ENCODE assay signal across 8 cellular contexts in the genomic region with DNA sequence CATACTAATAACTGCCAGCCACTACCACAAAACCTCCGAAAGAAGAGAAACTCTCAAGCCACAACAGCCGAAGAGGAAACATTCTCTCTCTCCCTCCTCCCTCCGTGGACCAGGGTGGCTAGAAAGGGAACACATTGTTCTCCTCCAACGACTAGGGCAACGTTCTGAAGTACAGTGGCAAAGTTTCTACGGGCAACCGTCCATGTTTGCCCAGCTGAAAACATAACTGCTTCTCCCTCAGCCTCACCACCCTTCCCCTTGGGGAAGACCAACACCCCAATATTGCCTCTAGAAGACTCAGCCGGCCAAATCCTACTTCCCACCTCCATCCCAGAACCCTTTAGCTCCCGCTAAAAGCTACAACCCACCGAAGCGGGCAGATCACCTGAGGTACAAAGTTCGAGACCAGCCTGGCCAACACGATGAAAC. TPM values are rescaled to one million over a fixed set of nuclear protein-coding genes. Genes with fewer than 3 reads are reported as not detected.
DNase-seq lines count a peak whose midpoint lies in the region; ATAC-seq and TF ChIP-seq lines count a peak whose summit lies in the region.

No MANE protein-coding gene starts in this region.

- ATAC-seq in activated CD4-positive, alpha-beta T cell treated with anti-CD3 and anti-CD28 coated beads for 36 hours, result no peak
- no peak for ATAC-seq in GM19467 (IDR thresholded peaks at IDR 0.05; ENCODE audit: unreplicated experiment)
- ATAC-seq in HG03342 (IDR thresholded peaks at IDR 0.05; ENCODE audit: unreplicated experiment), result no peak

- DNase-seq in activated CD4-positive, alpha-beta T cell treated with anti-CD3 and anti-CD28 coated beads for 36 hours, result peak; percentile 16
- DNase-seq in activated CD4-positive, alpha-beta T cell treated with anti-CD3 and anti-CD28 coated beads for 4 hours, result no peak
- DNase-seq in RWPE1 (ENCODE audit: low spot score) (peak; percentile 12), endothelial cell (ENCODE audit: low spot score) (no peak), nephron progenitor cell (no peak)
- no peak for DNase-seq in stimulated activated CD4-positive, alpha-beta T cell treated with anti-CD3 and anti-CD28 coated beads, Interleukin-12 subunit alpha, Interleukin-12 subunit beta, amount 100 ng/mL, for 4 hours

- peaks cover 10% of the 10 kb centered on the region for H3K27me3 Mint-ChIP-seq in activated CD4-positive, alpha-beta T cell treated with anti-CD3 and anti-CD28 coated beads for 36 hours
- H3K27me3 Mint-ChIP-seq in endothelial cell (ENCODE audit: unreplicated experiment) (peaks cover 13% of the 10 kb centered on the region), nephron progenitor cell (ENCODE audit: low read depth, poor library complexity) (peaks cover 3% of the 10 kb centered on the region)

- intact Hi-C loops in activated CD4-positive, alpha-beta T cell treated with anti-CD3 and anti-CD28 coated beads for 36 hours (cut with DNase I, micrococcal nuclease), result loop anchor here (5.0 kb wide), 3 partner anchors 87 to 1083 kb away; a partner anchor contains a TSS

- H3K4me3 Mint-ChIP-seq in activated CD4-positive, alpha-beta T cell treated with anti-CD3 and anti-CD28 coated beads for 36 hours, result peak overlapping the region; percentile 86
- H3K4me3 Mint-ChIP-seq in endothelial cell (ENCODE audit: unreplicated experiment), result peak overlapping the region; percentile 100
- peak overlapping the region; percentile 100 for H3K4me3 Mint-ChIP-seq in nephron progenitor cell

- peak overlapping the region; percentile 92 for H3K27ac ChIP-seq in RWPE1

- no peaks in the 10 kb centered on the region for H3K9me3 Mint-ChIP-seq in activated CD4-positive, alpha-beta T cell treated with anti-CD3 and anti-CD28 coated beads for 36 hours (ENCODE audit: low read depth)
- H3K9me3 Mint-ChIP-seq in endothelial cell (ENCODE audit: unreplicated experiment), result no peaks in the 10 kb centered on the region
- H3K9me3 Mint-ChIP-seq in nephron progenitor cell, result no peaks in the 10 kb centered on the region

- peak overlapping the region; percentile 35 for H3K27ac Mint-ChIP-seq in activated CD4-positive, alpha-beta T cell treated with anti-CD3 and anti-CD28 coated beads for 36 hours
- H3K27ac Mint-ChIP-seq in endothelial cell (ENCODE audit: unreplicated experiment) (peak overlapping the region; percentile 86), nephron progenitor cell (peak overlapping the region; percentile 99)

- H3K36me3 Mint-ChIP-seq in activated CD4-positive, alpha-beta T cell treated with anti-CD3 and anti-CD28 coated beads for 36 hours (ENCODE audit: low read depth), result peaks cover 37% of the 10 kb centered on the region
- peaks cover 56% of the 10 kb centered on the region for H3K36me3 Mint-ChIP-seq in endothelial cell (ENCODE audit: low read depth, unreplicated experiment)
- H3K36me3 Mint-ChIP-seq in nephron progenitor cell (ENCODE audit: low read depth), result peaks cover 58% of the 10 kb centered on the region

- CTCF ChIA-PET in activated CD4-positive, alpha-beta T cell treated with anti-CD3 and anti-CD28 coated beads for 36 hours (lab: Charles Lee), result interaction anchor here (0.6 to 1.4 kb wide), 4 partner anchors 173 to 390 kb away, joined by 3 to 6 read pairs (median 4); no protein-coding TSS in a partner anchor
- CTCF ChIA-PET in RWPE1 (lab: Yijun Ruan, JAX), result interaction anchor here (0.5 to 2.3 kb wide), 3 partner anchors 247 to 305 kb away, joined by 4 to 10 read pairs (median 9); no protein-coding TSS in a partner anchor

- H3K4me1 Mint-ChIP-seq in activated CD4-positive, alpha-beta T cell treated with anti-CD3 and anti-CD28 coated beads for 36 hours, result peaks cover 20% of the 10 kb centered on the region
- H3K4me1 Mint-ChIP-seq in endothelial cell (ENCODE audit: unreplicated experiment) (peaks cover 36% of the 10 kb centered on the region), nephron progenitor cell (peaks cover 59% of the 10 kb centered on the region)

- POLR2A ChIA-PET in activated CD4-positive, alpha-beta T cell treated with anti-CD3 and anti-CD28 coated beads for 36 hours (lab: Charles Lee), result interaction anchor here (0.7 kb wide), 1 partner anchor 16 kb away, joined by 4 read pairs; no protein-coding TSS in a partner anchor
- POLR2A ChIA-PET in RWPE1 (lab: Yijun Ruan, JAX; ENCODE audit: low non-redundant PET), result interaction anchor here (0.7 kb wide), 1 partner anchor 171 kb away, joined by 6 read pairs; no protein-coding TSS in a partner anchor

- TF ChIP-seq CTCF in RWPE1 (conservative IDR thresholded peaks at IDR 0.05; ENCODE audit: low read depth) (no peak), endothelial cell (IDR thresholded peaks at IDR 0.05; ENCODE audit: unreplicated experiment) (no peak), nephron progenitor cell (IDR thresholded peaks at IDR 0.05) (no peak)

RNA-seq across cellular contexts. Expression of a gene that starts 2.0 kb away (rescaled TPM):
- total RNA-seq in activated CD4-positive, alpha-beta T cell treated with anti-CD3 and anti-CD28 coated beads for 36 hours, result 10 to 100 TPM; 63.5 to 87.5 TPM
- total RNA-seq in endothelial cell (ENCODE audit: unreplicated experiment), result 472 TPM

RNA-seq across cellular contexts. Expression of a gene that starts 10.8 kb away (rescaled TPM):
- not detected for total RNA-seq in activated CD4-positive, alpha-beta T cell treated with anti-CD3 and anti-CD28 coated beads for 36 hours
- total RNA-seq in endothelial cell (ENCODE audit: unreplicated experiment), result not detected

Comparison
In these comparisons a context has a peak if more than half of its experiments do, and no peak if none do; other contexts are left out.
1. DNase-seq: peak in activated CD4-positive, alpha-beta T cell treated with anti-CD3 and anti-CD28 coated beads for 36 hours (single experiment) and RWPE1 (single experiment); none in activated CD4-positive, alpha-beta T cell treated with anti-CD3 and anti-CD28 coated beads for 4 hours (0 of 2), endothelial cell (single experiment), nephron progenitor cell (single experiment) and stimulated activated CD4-positive, alpha-beta T cell treated with anti-CD3 and anti-CD28 coated beads, Interleukin-12 subunit alpha, Interleukin-12 subunit beta, amount 100 ng/mL, for 4 hours (single experiment).
2. H3K27ac Mint-ChIP-seq: peak in every context shown above with its lines; median percentile 99 in nephron progenitor cell; 86 in endothelial cell; 35 in activated CD4-positive, alpha-beta T cell treated with anti-CD3 and anti-CD28 coated beads for 36 hours.
3. Peak in every context shown above with its lines, with median percentiles within 50 percentile points of each other: H3K4me3 Mint-ChIP-seq.